In the genomic region with DNA sequence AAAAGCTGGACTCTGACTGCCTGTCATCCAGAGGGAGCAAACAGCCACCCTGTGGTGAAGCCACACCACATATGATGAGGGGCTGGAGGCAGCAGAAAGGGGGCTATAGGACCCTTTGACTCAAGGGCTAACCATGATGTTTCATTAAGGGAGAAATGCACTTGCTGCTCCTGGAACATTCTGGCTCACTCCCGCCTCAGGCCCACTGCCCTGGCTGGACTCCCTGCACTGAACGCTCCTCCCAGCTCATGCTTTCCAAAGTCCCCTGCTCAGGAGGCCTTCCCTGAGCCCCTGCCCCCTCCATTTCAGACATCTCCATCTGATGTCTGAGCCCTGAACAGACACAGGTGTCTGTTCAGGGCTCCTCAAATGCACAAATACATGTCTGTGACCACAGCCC, we compare ENCODE assay signal across 32 cellular contexts.
"Had no signal": no experiment of that assay in that cellular context is flagged by ENCODE, and none has a peak within 500 bp of the region (broad histone marks: within the 10 kb centered on the region; RNA-seq: fewer than 3 reads in every experiment).

No MANE protein-coding gene starts in this region.

- H3K27ac ChIP-seq: epithelial cell of prostate, left lung, suprapubic skin, tibial artery, WERI-Rb-1 had no signal

- DNase-seq: activated CD4-positive, alpha-beta T cell treated with anti-CD3 and anti-CD28 coated beads for 48 hours; activated CD4-positive, alpha-beta T cell treated with anti-CD3 and anti-CD28 coated beads, Interleukin-2, amount 50 U/mL, for 48 hours; activated CD8-positive, alpha-beta memory T cell treated with anti-CD3 and anti-CD28 coated beads for 24 hours; activated effector memory CD4-positive, alpha-beta T cell treated with anti-CD3 and anti-CD28 coated beads, Interleukin-2, amount 50 U/mL, for 16 hours; activated naive CD4-positive, alpha-beta T cell treated with anti-CD3 and anti-CD28 coated beads for 36 hours; activated naive CD8-positive, alpha-beta T cell treated with anti-CD3 and anti-CD28 coated beads for 36 hours; activated T-cell treated with anti-CD3 and anti-CD28 coated beads, Interleukin-2, amount 50 U/mL, for 1 hour; dermis blood vessel endothelial cell; effector CD4-positive, alpha-beta T cell; esophagus squamous epithelium; foreskin melanocyte; kidney glomerular epithelial cell; naive B cell; occipital lobe; stimulated activated CD4-positive, alpha-beta T cell treated with anti-CD3 and anti-CD28 coated beads, Interleukin-15, amount 100 ng/mL, for 24 hours; stimulated activated CD4-positive, alpha-beta T cell treated with anti-CD3 and anti-CD28 coated beads, Interleukin-2, amount 100 ng/mL, for 24 hours; stimulated activated naive CD4-positive, alpha-beta T cell; T-helper 17 cell; T1000; tibial artery; WERI-Rb-1 had no signal

- H3K4me3 ChIP-seq: esophagus squamous epithelium, left lung, sigmoid colon, smooth muscle cell, suprapubic skin, tibial artery had no signal

- H3K4me2 ChIP-seq: smooth muscle cell had no signal

- H3K36me3 ChIP-seq: esophagus squamous epithelium, left lung, sigmoid colon, suprapubic skin, tibial artery, WERI-Rb-1 had no signal

- H3K27ac Mint-ChIP-seq: activated naive CD4-positive, alpha-beta T cell treated with anti-CD3 and anti-CD28 coated beads for 36 hours; activated naive CD8-positive, alpha-beta T cell treated with anti-CD3 and anti-CD28 coated beads for 36 hours; activated T-helper 1 cell treated with anti-CD3 and anti-CD28 coated beads, Interleukin-12 subunit alpha, Interleukin-12 subunit beta, Interleukin-2, Interleukin-4 antibody, amounts not matched to agents 30 ng/mL and 10 ng/mL and 1 ng/mL, durations not matched to agents 14 hours and 24 hours and 36 hours; mesothelial cell of epicardium; T-helper 17 cell had no signal

- ATAC-seq: activated CD4-positive, CD25-positive, alpha-beta regulatory T cell treated with anti-CD3 and anti-CD28 coated beads, Interleukin-2, amount 50 U/mL, for 24 hours; left lung; SK-N-SH treated with all-trans-retinoic acid at 6 μM for 48 hours; T-helper 17 cell had no signal

- H3K27me3 ChIP-seq: esophagus squamous epithelium, left lung, sigmoid colon had no signal

- H3K4me3 Mint-ChIP-seq: activated naive CD4-positive, alpha-beta T cell treated with anti-CD3 and anti-CD28 coated beads for 36 hours; activated naive CD8-positive, alpha-beta T cell treated with anti-CD3 and anti-CD28 coated beads for 36 hours; activated T-helper 1 cell treated with anti-CD3 and anti-CD28 coated beads, Interleukin-12 subunit alpha, Interleukin-12 subunit beta, Interleukin-2, Interleukin-4 antibody, amounts not matched to agents 30 ng/mL and 10 ng/mL and 1 ng/mL, durations not matched to agents 14 hours and 24 hours and 36 hours; central memory CD8-positive, alpha-beta T cell; mesothelial cell of epicardium; neural crest cell; T-helper 17 cell had no signal

- H3K27me3 Mint-ChIP-seq: activated naive CD8-positive, alpha-beta T cell treated with anti-CD3 and anti-CD28 coated beads for 36 hours; T-helper 17 cell had no signal

- H3K4me1 Mint-ChIP-seq: T-helper 17 cell had no signal
